Comparison of ENCODE assay signal across 7 cellular contexts in genomic region chr16:4018385-4018784, GRCh38.
DNase-seq lines count a peak whose midpoint lies in the region; ATAC-seq, FAIRE-seq and TF ChIP-seq lines count a peak whose summit lies in the region.
"Not testable (repeated sequence)": the region's sequence is repeated elsewhere in the genome, so short reads cannot be mapped to it uniquely, and the experiment has no call there.

No MANE protein-coding gene starts in this region.

- H3K14ac ChIP-seq in mesenchymal stem cell (ENCODE audit: low read length in 2 of 2), result not testable (repeated sequence)

- WGBS in mesenchymal stem cell, result 92% methylated on average over 12 of the region's 12 CpGs

- H3K4me3 ChIP-seq in MG63; astrocyte (ENCODE audit: insufficient read depth, low read depth, low read length); colonic mucosa; mesenchymal stem cell (ENCODE audit: insufficient read depth in 1 of 2, low read depth in 1 of 2, low read length in 2 of 2): not testable (repeated sequence)

- H3K4me1 ChIP-seq in astrocyte (ENCODE audit: insufficient read depth, low read length) (peaks cover 12% of the 10 kb centered on the region), mesenchymal stem cell (ENCODE audit: control insufficient read depth, insufficient read depth, low read depth, low read length) (peaks cover 21% of the 10 kb centered on the region)
- H3K4me1 ChIP-seq in colonic mucosa, result not testable (repeated sequence)

- not testable (repeated sequence) for H3K9me3 Mint-ChIP-seq in astrocyte (ENCODE audit: unreplicated experiment)

- H4K8ac ChIP-seq in mesenchymal stem cell (ENCODE audit: low read length), result not testable (repeated sequence)

- intact Hi-C loops in colonic mucosa (cut with DNase I); left cardiac atrium (cut with DNase I): not testable (repeated sequence)
- intact Hi-C loops in sciatic nerve (cut with DNase I), result loop anchor here (10.0 kb wide), 1 partner anchor 96 kb away; the partner anchor contains the start of gene ADCY9

- H4K20me1 ChIP-seq in astrocyte (ENCODE audit: insufficient read depth, low read length), result not testable (repeated sequence)

- DNase-seq in DMS53 (lab: John Stamatoyannopoulos, UW) (peak; percentile 4), MG63 (peak; percentile 28), astrocyte (ENCODE audit: low read depth) (peak; percentile 43), colonic mucosa (peak; percentile 55), mesenchymal stem cell (peak; percentile 36)
- DNase-seq in left cardiac atrium; sciatic nerve (ENCODE audit: low spot score): not testable (repeated sequence)

- not testable (repeated sequence) for H2AK5ac ChIP-seq in mesenchymal stem cell (ENCODE audit: low read length, severe bottlenecking)

- H3K4me2 ChIP-seq in astrocyte (ENCODE audit: low read length); mesenchymal stem cell (ENCODE audit: low read length, poor library complexity, severe bottlenecking): not testable (repeated sequence)

- not testable (repeated sequence) for H2BK5ac ChIP-seq in mesenchymal stem cell (ENCODE audit: low read depth, low read length, poor library complexity, severe bottlenecking)

- H3K4me3 Mint-ChIP-seq in astrocyte (ENCODE audit: unreplicated experiment), result not testable (repeated sequence)

- not testable (repeated sequence) for FAIRE-seq in astrocyte (lab: Jason Lieb, UNC)

- not testable (repeated sequence) for H2BK15ac ChIP-seq in mesenchymal stem cell (ENCODE audit: low read depth, poor library complexity, severe bottlenecking)

- not testable (repeated sequence) for H3K27me3 Mint-ChIP-seq in astrocyte (ENCODE audit: low read depth, unreplicated experiment)

- not testable (repeated sequence) for H2AFZ ChIP-seq in astrocyte (ENCODE audit: low read depth, low read length); mesenchymal stem cell (ENCODE audit: low read depth, low read length)

- H3K9me3 ChIP-seq in MG63; astrocyte (ENCODE audit: insufficient read depth, low read depth, low read length); colonic mucosa; mesenchymal stem cell (ENCODE audit: control insufficient read depth, low read length): not testable (repeated sequence)

- not testable (repeated sequence) for H3K36me3 Mint-ChIP-seq in astrocyte (ENCODE audit: low read depth, unreplicated experiment)

- H3K27ac Mint-ChIP-seq in astrocyte (ENCODE audit: unreplicated experiment), result not testable (repeated sequence)

- not testable (repeated sequence) for H3K9ac ChIP-seq in astrocyte (ENCODE audit: low read length); colonic mucosa (ENCODE audit: low read depth in 2 of 2, low read length in 2 of 2)
- H3K9ac ChIP-seq in mesenchymal stem cell (ENCODE audit: low read length), result peak overlapping the region; percentile 89

- H2BK120ac ChIP-seq in mesenchymal stem cell (ENCODE audit: low read depth, low read length), result not testable (repeated sequence)

- H3K4me1 Mint-ChIP-seq in astrocyte (ENCODE audit: low read depth, unreplicated experiment), result peaks cover 16% of the 10 kb centered on the region

- not testable (repeated sequence) for H3K18ac ChIP-seq in mesenchymal stem cell (ENCODE audit: low read depth in 1 of 2, low read length in 2 of 2)

- not testable (repeated sequence) for TF ChIP-seq CTCF in astrocyte (IDR thresholded peaks at IDR 0.05; ENCODE audit: insufficient read depth, low read depth, low read length); colonic mucosa (IDR thresholded peaks at IDR 0.05)

- H3K23ac ChIP-seq in mesenchymal stem cell (ENCODE audit: low read length in 2 of 2), result not testable (repeated sequence)

- H4K91ac ChIP-seq in mesenchymal stem cell (ENCODE audit: low read length), result not testable (repeated sequence)

- not testable (repeated sequence) for H2BK12ac ChIP-seq in mesenchymal stem cell (ENCODE audit: low read length in 2 of 2)

- H3K36me3 ChIP-seq in MG63; astrocyte (ENCODE audit: insufficient read depth, low read length); colonic mucosa; mesenchymal stem cell (ENCODE audit: control insufficient read depth in 1 of 2, insufficient read depth in 2 of 2, low read depth in 1 of 2, low read length in 2 of 2): not testable (repeated sequence)

- H3K4ac ChIP-seq in mesenchymal stem cell (ENCODE audit: low read depth in 1 of 2, low read length in 2 of 2), result not testable (repeated sequence)

- H3K27ac ChIP-seq in astrocyte (ENCODE audit: low read depth, low read length); colonic mucosa; mesenchymal stem cell (ENCODE audit: low read length, poor library complexity, severe bottlenecking): not testable (repeated sequence)

- not testable (repeated sequence) for H3K27me3 ChIP-seq in MG63; astrocyte (ENCODE audit: insufficient read depth, low read length); colonic mucosa; mesenchymal stem cell (ENCODE audit: control insufficient read depth in 1 of 2, insufficient read depth in 1 of 2, low read length in 2 of 2)

- not testable (repeated sequence) for H3K79me1 ChIP-seq in mesenchymal stem cell (replicated peaks; ENCODE audit: low read length, poor library complexity, severe bottlenecking)

- not testable (repeated sequence) for H3K79me2 ChIP-seq in astrocyte (ENCODE audit: insufficient read depth, low read length)

- ATAC-seq in left cardiac atrium, result peak; percentile 9 to 47
- ATAC-seq in sciatic nerve, result peak; percentile 33
